In genomic region chr2:127410871-127411396, GRCh38 we compare ENCODE assay signal across 8 cellular contexts. TPM values are rescaled to one million over a fixed set of nuclear protein-coding genes. Genes with fewer than 3 reads are reported as not detected.
DNase-seq lines count a peak whose midpoint lies in the region; ATAC-seq, FAIRE-seq and TF ChIP-seq lines count a peak whose summit lies in the region.

No MANE protein-coding gene starts in this region.

- no peaks in the 10 kb centered on the region for H3K9me3 ChIP-seq in CD8-positive, alpha-beta memory T cell (ENCODE audit: low read length)
- H3K9me3 ChIP-seq in Karpas-422 (ENCODE audit: low read length) (no peaks in the 10 kb centered on the region), GM12878 (replicated peaks; ENCODE audit: control insufficient read depth, insufficient read depth, low read length) (no peaks in the 10 kb centered on the region)

- H3K4me3 ChIP-seq in CD8-positive, alpha-beta memory T cell (ENCODE audit: low read length) = no peak overlapping the region
- H3K4me3 ChIP-seq in Karpas-422 (ENCODE audit: low read length) = no peak overlapping the region
- H3K4me3 ChIP-seq in GM12878 = peak overlapping the region; percentile 27

- no peaks in the 10 kb centered on the region for H3K27me3 Mint-ChIP-seq in CD8-positive, alpha-beta memory T cell

- POLR2A ChIA-PET in CD8-positive, alpha-beta memory T cell (lab: Charles Lee) = no interaction called here
- POLR2A ChIA-PET in GM12878 (lab: Charles Lee) = no interaction called here

- peaks cover 0 to 5% (median 0%) of the 10 kb centered on the region in 5 donors for H3K9me3 Mint-ChIP-seq in CD8-positive, alpha-beta memory T cell

- peak; percentile 57 for FAIRE-seq in GM12878 (lab: Jason Lieb, UNC)

- H4K20me1 ChIP-seq in Karpas-422 (ENCODE audit: insufficient read depth, low read depth, low read length) = no peaks in the 10 kb centered on the region
- no peaks in the 10 kb centered on the region for H4K20me1 ChIP-seq in GM12878 (ENCODE audit: control insufficient read depth, insufficient read depth)

- peaks cover 12 to 34% (median 28%) of the 10 kb centered on the region in 3 donors for H3K4me1 Mint-ChIP-seq in CD8-positive, alpha-beta memory T cell

- RAD21 ChIA-PET in GM12878 (lab: Charles Lee; ENCODE audit: unreplicated experiment) = no interaction called here

- peak overlapping the region; percentile 57 to 88 (median 74) for H3K27ac Mint-ChIP-seq in CD8-positive, alpha-beta memory T cell

- H3K27ac ChIP-seq in CD8-positive, alpha-beta memory T cell (ENCODE audit: low read depth, low read length) = no peak overlapping the region
- no peak overlapping the region for H3K27ac ChIP-seq in Karpas-422 (ENCODE audit: low read length)
- H3K27ac ChIP-seq in GM12878 (ENCODE audit: control insufficient read depth, insufficient read depth) = peak overlapping the region; percentile 28

- H2AFZ ChIP-seq in Karpas-422 (ENCODE audit: low read length) = peak overlapping the region; percentile 9; the same call in 1 of the 2 replicates
- H2AFZ ChIP-seq in GM12878 (ENCODE audit: control insufficient read depth, low read depth, low read length) = peak overlapping the region; percentile 41

- H3K27me3 ChIP-seq in CD8-positive, alpha-beta memory T cell (ENCODE audit: insufficient read depth, low read length, poor library complexity, severe bottlenecking) = no peaks in the 10 kb centered on the region
- no peaks in the 10 kb centered on the region for H3K27me3 ChIP-seq in Karpas-422 (ENCODE audit: low read length)
- no peaks in the 10 kb centered on the region for H3K27me3 ChIP-seq in GM12878 (replicated peaks in 1 of 2; ENCODE audit: control insufficient read depth in 2 of 2, insufficient read depth in 2 of 2, low read length in 1 of 2)

- intact Hi-C loops in GM12878 (cut with micrococcal nuclease; ENCODE audit: unreplicated experiment) = loop anchor here (2.0 kb wide), 1 partner anchor 56 kb away; no protein-coding TSS in a partner anchor

- DNase-seq in CD8-positive, alpha-beta memory T cell = no peak
- DNase-seq in Karpas-422 = no peak
- no peak for DNase-seq in GM12878 (ENCODE audit: low read depth, low spot score)
- peak; percentile 66 for DNase-seq in myocyte (ENCODE audit: low read depth)
- DNase-seq in KBM-7 = no peak
- no peak for DNase-seq in effector CD8-positive, alpha-beta T cell (lab: John Stamatoyannopoulos, UW)
- DNase-seq in NCI-H1436 (lab: John Stamatoyannopoulos, UW) = no peak

- BruUV-seq in GM12878 (replicated peaks; lab: Mats Ljungman, UMichigan) = no TSS peak

- no peak for TF ChIP-seq RAD21 in GM12878 (IDR thresholded peaks at IDR 0.05; ENCODE audit: insufficient read depth, low read depth, low read length)

- H3K4me2 ChIP-seq in Karpas-422 (ENCODE audit: low read depth, low read length, poor library complexity, severe bottlenecking) (peak overlapping the region; percentile 38), GM12878 (ENCODE audit: control insufficient read depth, insufficient read depth) (peak overlapping the region; percentile 17)

- H3K79me2 ChIP-seq in Karpas-422 (ENCODE audit: low read length) = no peaks in the 10 kb centered on the region
- H3K79me2 ChIP-seq in GM12878 (ENCODE audit: control insufficient read depth, insufficient read depth, low read length) = no peaks in the 10 kb centered on the region

- peaks cover 0 to 2% (median 0%) of the 10 kb centered on the region in 3 donors for H3K36me3 Mint-ChIP-seq in CD8-positive, alpha-beta memory T cell

- 0% methylated on average over 3 of the region's 3 CpGs for WGBS in GM12878 (ENCODE audit: insufficient coverage, insufficient replicate concordance, low lambda C conversion rate, missing lambda C conversion rate)

- TF ChIP-seq CTCF in GM12878 (IDR thresholded peaks at IDR 0.05 in 2 of 3, conservative IDR thresholded peaks at IDR 0.05 in 1 of 3; ENCODE audit: control insufficient read depth in 2 of 3, extremely low read depth in 1 of 3, insufficient read depth in 1 of 3, low read depth in 3 of 3, low read length in 3 of 3) = no peak

- H3K4me1 ChIP-seq in CD8-positive, alpha-beta memory T cell (ENCODE audit: insufficient read depth, low read length) = peaks cover 19% of the 10 kb centered on the region
- H3K4me1 ChIP-seq in Karpas-422 (ENCODE audit: low read length) (peaks cover 17% of the 10 kb centered on the region), GM12878 (ENCODE audit: control insufficient read depth, insufficient read depth, low read length) (peaks cover 12% of the 10 kb centered on the region)

- ATAC-seq in GM19351 (IDR thresholded peaks at IDR 0.05; ENCODE audit: unreplicated experiment) (peak; percentile 61), GM12878 (peak; percentile 69)

- H3K9ac ChIP-seq in Karpas-422 (ENCODE audit: low read length) (peak overlapping the region; percentile 9; the same call in 1 of the 2 replicates), GM12878 (ENCODE audit: control insufficient read depth, insufficient read depth, low read length) (no peak overlapping the region)

- no peak for TF ChIP-seq POLR2A in GM12878 (IDR thresholded peaks at IDR 0.05; ENCODE audit: low read depth, low read length)

- CTCF ChIA-PET in CD8-positive, alpha-beta memory T cell (lab: Charles Lee) = no interaction called here
- CTCF ChIA-PET in GM12878 (lab: Yijun Ruan, JAX) = interaction anchor here (0.9 to 1.1 kb wide), 3 partner anchors 12 to 214 kb away, joined by 3 to 4 read pairs (median 3); no protein-coding TSS in a partner anchor

- no peak for TF ChIP-seq EP300 in GM12878 (IDR thresholded peaks at IDR 0.05; ENCODE audit: borderline replicate concordance in 1 of 2, control insufficient read depth in 1 of 2, low read depth in 2 of 2, low read length in 2 of 2)

- peak overlapping the region; percentile 7 to 66 (median 51) for H3K4me3 Mint-ChIP-seq in CD8-positive, alpha-beta memory T cell

- in situ Hi-C loops in GM12878 (cut with MboI) = no loop called here
- in situ Hi-C loops in KBM-7 (cut with MboI; ENCODE audit: low pct_unique_long_range_greater_than_20kb, low sequenced_read_pairs) = no loop called here

- no peaks in the 10 kb centered on the region for H3K9me2 ChIP-seq in Karpas-422 (replicated peaks; ENCODE audit: insufficient read depth, low read length)

- SMC1A ChIA-PET in GM12878 (lab: Charles Lee; ENCODE audit: uncharacterized antibody, unreplicated experiment) = interaction anchor here (1.0 to 1.9 kb wide), 4 partner anchors 11 to 153 kb away, joined by 3 to 8 read pairs (median 3); no protein-coding TSS in a partner anchor

- H3K36me3 ChIP-seq in CD8-positive, alpha-beta memory T cell (ENCODE audit: insufficient read depth, low read length) = no peaks in the 10 kb centered on the region
- no peaks in the 10 kb centered on the region for H3K36me3 ChIP-seq in Karpas-422 (ENCODE audit: insufficient read depth, low read length)
- H3K36me3 ChIP-seq in GM12878 (ENCODE audit: control insufficient read depth in 2 of 2, insufficient read depth in 2 of 2, low read length in 1 of 2) = no peaks in the 10 kb centered on the region

TF ChIP-seq in GM12878, 131 proteins besides CTCF, POLR2A, EP300 and RAD21 (continues in another document):
- no peak for TF ChIP-seq POLR2AphosphoS2 (IDR thresholded peaks at IDR 0.05; ENCODE audit: low read depth, low read length)

RNA-seq across cellular contexts. Expression of gene PROC, which starts 7.3 kb away (rescaled TPM):
- under 1 TPM in 1 of 2 experiments, not detected in 1; 0.13 TPM for total RNA-seq in CD8-positive, alpha-beta memory T cell
- not detected for polyA plus RNA-seq in CD8-positive, alpha-beta memory T cell
- total RNA-seq in Karpas-422 (2014; rRNA removed; shearing (Covaris generic); ENCODE audit: low replicate concordance) = not detected in 2 replicates
- total RNA-seq in GM12878 (2013; cell fraction: nucleolus; rRNA removed) = not detected in 2 replicates
- total RNA-seq in GM12878 (2014; rRNA removed) (not detected in 2 replicates), GM12878 (2014; rRNA removed; fragmentation: Illumina TruSeq; extraction: Trizol) (not detected in 2 replicates), GM12878 (2021) (not detected in 2 replicates), myocyte (not detected in 2 replicates)
- polyA plus RNA-seq in GM12878 (2011; ENCODE audit: low read depth) = not detected
- polyA plus RNA-seq in GM12878 (2011; rRNA removed) (not detected in 2 replicates), GM12878 (2014; fragmentation: Illumina TruSeq; extraction: Trizol) (not detected in 2 replicates), GM12878 (2014; fragmentation: Nextera tagmentation; extraction: Ambion mirVana) (not detected), GM12878 (2014; rRNA removed) (not detected in 2 replicates), GM12878 (2016; fragmentation: Nextera tagmentation; extraction: Ambion mirVana) (not detected)
- not detected in 2 replicates for polyA plus RNA-seq in GM12878 (2011; cell fraction: cytosol; rRNA removed)
- polyA plus RNA-seq in GM12878 (2011; cell fraction: nucleus; rRNA removed) = not detected in 2 replicates
- polyA plus RNA-seq in GM12878 (2012) = not detected in 2 replicates
- not detected in 2 replicates for polyA minus RNA-seq in GM12878 (2011; rRNA and poly(A)+ RNA removed)
- not detected in 2 replicates for polyA minus RNA-seq in GM12878 (2011; cell fraction: cytosol; rRNA and poly(A)+ RNA removed)
- not detected in 2 replicates for polyA minus RNA-seq in GM12878 (2011; cell fraction: nucleus; rRNA and poly(A)+ RNA removed)
- polyA plus RNA-seq in myocyte (2012) = 0.23 TPM

RNA-seq across cellular contexts. Expression of gene MAP3K2, which starts 23.2 kb away (rescaled TPM):
- total RNA-seq in CD8-positive, alpha-beta memory T cell = 10 to 100 TPM; 55.9 to 57.7 TPM
- polyA plus RNA-seq in CD8-positive, alpha-beta memory T cell = 65.0 TPM
- 36.0 and 40.7 TPM in 2 replicates for total RNA-seq in Karpas-422 (2014; rRNA removed; shearing (Covaris generic); ENCODE audit: low replicate concordance)
- 54.9 and 64.4 TPM in 2 replicates for total RNA-seq in GM12878 (2013; cell fraction: nucleolus; rRNA removed)
- 24.1 and 25.1 TPM in 2 replicates for total RNA-seq in GM12878 (2014; rRNA removed)
- total RNA-seq in GM12878 (2014; rRNA removed; fragmentation: Illumina TruSeq; extraction: Trizol) = 15.7 and 17.7 TPM in 2 replicates
- 35.9 and 39.6 TPM in 2 replicates for total RNA-seq in GM12878 (2021)
- 3.7 TPM for polyA plus RNA-seq in GM12878 (2011; ENCODE audit: low read depth)
- polyA plus RNA-seq in GM12878 (2011; rRNA removed) = 18.1 and 22.4 TPM in 2 replicates
- 8.6 and 12.7 TPM in 2 replicates for polyA plus RNA-seq in GM12878 (2011; cell fraction: cytosol; rRNA removed)
- polyA plus RNA-seq in GM12878 (2011; cell fraction: nucleus; rRNA removed) = 19.5 and 21.1 TPM in 2 replicates
- 9.1 and 9.4 TPM in 2 replicates for polyA plus RNA-seq in GM12878 (2012)
- polyA plus RNA-seq in GM12878 (2014; fragmentation: Illumina TruSeq; extraction: Trizol) = 14.5 and 16.5 TPM in 2 replicates
- polyA plus RNA-seq in GM12878 (2014; fragmentation: Nextera tagmentation; extraction: Ambion mirVana) = 1 to 10 TPM; 2.7 to 6.4 TPM
- polyA plus RNA-seq in GM12878 (2014; rRNA removed) = 10.9 and 12.8 TPM in 2 replicates
- 10 to 100 TPM in 1 of 2 experiments, 1 to 10 TPM in 1; 4.9 to 26.3 TPM for polyA plus RNA-seq in GM12878 (2016; fragmentation: Nextera tagmentation; extraction: Ambion mirVana)
- 32.1 and 45.6 TPM in 2 replicates for polyA minus RNA-seq in GM12878 (2011; rRNA and poly(A)+ RNA removed)
- 20.6 and 29.6 TPM in 2 replicates for polyA minus RNA-seq in GM12878 (2011; cell fraction: cytosol; rRNA and poly(A)+ RNA removed)
- polyA minus RNA-seq in GM12878 (2011; cell fraction: nucleus; rRNA and poly(A)+ RNA removed) = 15.7 and 26.8 TPM in 2 replicates
- 41.5 and 48.9 TPM in 2 replicates for total RNA-seq in myocyte
- polyA plus RNA-seq in myocyte (2012) = 9.4 TPM
